In the genomic region with DNA sequence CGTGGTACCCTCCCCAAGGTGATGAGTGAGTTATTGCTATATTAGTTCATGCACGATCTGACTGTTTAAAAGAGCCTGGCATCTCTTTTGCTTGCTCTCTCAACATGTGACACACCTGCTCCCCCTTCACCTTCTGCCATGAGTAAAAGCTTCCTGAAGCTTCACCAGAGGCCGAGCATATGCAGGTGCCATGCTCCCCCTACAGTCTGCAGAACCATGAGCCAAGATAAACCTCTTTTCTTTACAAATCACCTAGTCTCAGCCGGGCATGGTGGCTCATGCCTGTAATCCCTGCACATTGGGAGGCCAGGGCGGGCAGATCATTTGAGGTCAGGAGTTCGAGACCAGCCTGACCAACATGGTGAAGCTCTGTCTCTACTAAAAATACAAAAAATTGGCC, we compare ENCODE assay signal across 27 cellular contexts.
"Had no signal": no experiment of that assay in that cellular context is flagged by ENCODE, and none has a peak within 500 bp of the region (broad histone marks: within the 10 kb centered on the region; RNA-seq: fewer than 3 reads in every experiment).

No MANE protein-coding gene starts in this region.

- H3K9me3 Mint-ChIP-seq: activated T-helper 17 cell treated with anti-CD3 and anti-CD28 coated beads, Interleukin-2, amount 50 U/mL, for 72 hours had no signal

- H3K27ac ChIP-seq: brain microvascular endothelial cell, cardiac muscle cell, PC-9 had no signal

- H3K4me3 ChIP-seq: cardiac muscle cell, PC-9 had no signal

- H3K4me1 Mint-ChIP-seq: activated CD4-positive, alpha-beta memory T cell treated with anti-CD3 and anti-CD28 coated beads, Interleukin-2, amount 10 ng/mL, durations not matched to agents 7 days and 5 days; activated T-helper 17 cell treated with anti-CD3 and anti-CD28 coated beads, Interleukin-2, amount 50 U/mL, for 72 hours; T-cell had no signal

- H3K36me3 ChIP-seq: brain microvascular endothelial cell, cardiac muscle cell had no signal

- ATAC-seq: activated T-helper 17 cell treated with anti-CD3 and anti-CD28 coated beads, Interleukin-2, amount 50 U/mL, for 72 hours; T-cell had no signal

- H3K27ac Mint-ChIP-seq: activated B cell treated with CpG ODN at 0.5 μM for 24 hours; activated CD4-positive, alpha-beta memory T cell treated with anti-CD3 and anti-CD28 coated beads, Interleukin-2, amount 10 ng/mL, durations not matched to agents 7 days and 5 days; activated naive CD4-positive, alpha-beta T cell treated with anti-CD3 and anti-CD28 coated beads for 36 hours; activated naive CD8-positive, alpha-beta T cell; activated T-helper 17 cell treated with anti-CD3 and anti-CD28 coated beads, Interleukin-2, amount 50 U/mL, for 72 hours; T-cell had no signal

- H3K27me3 ChIP-seq: brain microvascular endothelial cell, cardiac muscle cell had no signal

- H2AFZ ChIP-seq: PC-9 had no signal

- DNase-seq: activated B cell treated with CpG ODN at 0.5 μM for 24 hours; activated CD4-positive, alpha-beta memory T cell treated with anti-CD3 and anti-CD28 coated beads, Interleukin-2, amount 10 ng/mL, durations not matched to agents 7 days and 5 days; activated CD4-positive, alpha-beta T cell treated with anti-CD3 and anti-CD28 coated beads, Interleukin-2, amount 50 U/mL, for 1 hour; activated gamma-delta T cell; activated naive CD4-positive, alpha-beta T cell treated with anti-CD3 and anti-CD28 coated beads for 36 hours; activated T-cell treated with anti-CD3 and anti-CD28 coated beads for 4 hours; activated T-cell treated with anti-CD3 and anti-CD28 coated beads, Interleukin-2, amount 50 U/mL, for 48 hours; amygdala; brain microvascular endothelial cell; Karpas-422; MM.1S; NCI-H1105 treated with DMSO at 0.1 percent for 48 hours; NCI-H1436 treated with DMSO at 0.1 percent for 48 hours; NCI-H187 treated with DMSO at 0.1 percent for 48 hours; NCI-H2081 treated with DMSO at 0.1 percent for 48 hours; NCI-H345; NCI-H510A; NCI-H526 treated with DMSO at 0.1 percent for 48 hours; NCI-H82; PC-9; SHP77 treated with DMSO at 0.1 percent for 48 hours; T-cell; T-helper 2 cell; T1000 had no signal

- H3K4me3 Mint-ChIP-seq: activated B cell treated with CpG ODN at 0.5 μM for 24 hours; activated CD4-positive, alpha-beta memory T cell treated with anti-CD3 and anti-CD28 coated beads, Interleukin-2, amount 10 ng/mL, durations not matched to agents 7 days and 5 days; activated naive CD4-positive, alpha-beta T cell treated with anti-CD3 and anti-CD28 coated beads for 36 hours; activated naive CD8-positive, alpha-beta T cell; activated T-helper 17 cell treated with anti-CD3 and anti-CD28 coated beads, Interleukin-2, amount 50 U/mL, for 72 hours; T-cell had no signal

- H3K27me3 Mint-ChIP-seq: activated B cell treated with CpG ODN at 0.5 μM for 24 hours; activated CD4-positive, alpha-beta memory T cell treated with anti-CD3 and anti-CD28 coated beads, Interleukin-2, amount 10 ng/mL, durations not matched to agents 7 days and 5 days; activated naive CD8-positive, alpha-beta T cell; activated T-helper 17 cell treated with anti-CD3 and anti-CD28 coated beads, Interleukin-2, amount 50 U/mL, for 72 hours; T-cell had no signal

- H3K4me2 ChIP-seq: PC-9 had no signal
